Comparison of ENCODE assay signal across 8 cellular contexts in genomic region chr20:63698739-63699465, GRCh38. TPM values are rescaled to one million over a fixed set of nuclear protein-coding genes. Genes with fewer than 3 reads are reported as not detected.
DNase-seq lines count a peak whose midpoint lies in the region; ATAC-seq and TF ChIP-seq lines count a peak whose summit lies in the region.

No MANE protein-coding gene starts in this region.

- peaks cover 4% of the 10 kb centered on the region for H3K4me1 ChIP-seq in iPS-15b (ENCODE audit: control insufficient read depth, insufficient read depth, low read length)

- no peaks in the 10 kb centered on the region for H3K9me3 Mint-ChIP-seq in stimulated activated effector memory CD8-positive, alpha-beta T cell treated with anti-CD3 and anti-CD28 coated beads, Interleukin-12 subunit alpha, Interleukin-12 subunit beta, amount 100 ng/mL, for 72 hours

- H3K27ac ChIP-seq in adipose tissue (ENCODE audit: low read depth, low read length): peak overlapping the region; percentile 53

- 36 to 70% (median 36%) methylated on average over 17 to 19 of the region's 19 CpGs for WGBS in adipose tissue, 3 donors

- peak overlapping the region; percentile 78 for H3K27ac Mint-ChIP-seq in stimulated activated effector memory CD8-positive, alpha-beta T cell treated with anti-CD3 and anti-CD28 coated beads, Interleukin-12 subunit alpha, Interleukin-12 subunit beta, amount 100 ng/mL, for 72 hours

- ATAC-seq in stimulated activated effector memory CD8-positive, alpha-beta T cell treated with anti-CD3 and anti-CD28 coated beads, Interleukin-12 subunit alpha, Interleukin-12 subunit beta, amount 100 ng/mL, for 72 hours: peak; percentile 78

- no peaks in the 10 kb centered on the region for H3K27me3 ChIP-seq in iPS-15b (ENCODE audit: control insufficient read depth, insufficient read depth, low read length)

- peak overlapping the region; percentile 24 for H3K9ac ChIP-seq in iPS-15b (ENCODE audit: low read depth, low read length)

- peak; percentile 67 for DNase-seq in AG04449 (ENCODE audit: low read depth, low spot score)
- DNase-seq in HS-5 (ENCODE audit: low read depth): peak; percentile 81
- peak in 1 of 2 donors; percentile 80 for DNase-seq in stimulated activated effector memory CD8-positive, alpha-beta T cell treated with anti-CD3 and anti-CD28 coated beads, Interleukin-12 subunit alpha, Interleukin-12 subunit beta, amount 100 ng/mL, for 72 hours (ENCODE audit: low spot score in 2 of 2)
- DNase-seq in NCI-H524 treated with DMSO at 0.1 percent for 48 hours (lab: John Stamatoyannopoulos, UW): no peak
- DNase-seq in NK-92 (lab: John Stamatoyannopoulos, UW; ENCODE audit: unreplicated experiment): no peak
- DNase-seq in NCI-H1105 (lab: John Stamatoyannopoulos, UW): no peak

- POLR2A ChIA-PET in AG04449 (lab: Yijun Ruan, JAX): interaction anchor here (0.9 to 1.7 kb wide), 6 partner anchors 9 to 42 kb away, joined by 3 to 10 read pairs (median 4); partner anchors contain the start of genes ARFRP1 and ZGPAT

- CTCF ChIA-PET in AG04449 (lab: Yijun Ruan, JAX): interaction anchor here (0.7 to 2.2 kb wide), 5 partner anchors 8 to 197 kb away, joined by 3 to 6 read pairs (median 3); partner anchors contain the start of genes ARFRP1 and ZGPAT

- no peaks in the 10 kb centered on the region for H3K9me3 ChIP-seq in iPS-15b (ENCODE audit: control insufficient read depth, insufficient read depth, low read length)

- H3K4me3 ChIP-seq in AG04449 (ENCODE audit: low read depth, low read length) (no peak overlapping the region; the same call in 1 of the 2 replicates), iPS-15b (ENCODE audit: low read depth, low read length) (no peak overlapping the region)

- H3K4me3 Mint-ChIP-seq in stimulated activated effector memory CD8-positive, alpha-beta T cell treated with anti-CD3 and anti-CD28 coated beads, Interleukin-12 subunit alpha, Interleukin-12 subunit beta, amount 100 ng/mL, for 72 hours: peak overlapping the region; percentile 53

- peaks cover 41% of the 10 kb centered on the region for H3K4me1 Mint-ChIP-seq in stimulated activated effector memory CD8-positive, alpha-beta T cell treated with anti-CD3 and anti-CD28 coated beads, Interleukin-12 subunit alpha, Interleukin-12 subunit beta, amount 100 ng/mL, for 72 hours

- TF ChIP-seq CTCF in AG04449 (IDR thresholded peaks at IDR 0.05; ENCODE audit: insufficient read depth, low read length, missing control alignments): no peak

- peaks cover 4% of the 10 kb centered on the region for H3K36me3 ChIP-seq in iPS-15b (ENCODE audit: control insufficient read depth, insufficient read depth, low read length)

- H3K36me3 Mint-ChIP-seq in stimulated activated effector memory CD8-positive, alpha-beta T cell treated with anti-CD3 and anti-CD28 coated beads, Interleukin-12 subunit alpha, Interleukin-12 subunit beta, amount 100 ng/mL, for 72 hours: peaks cover 51% of the 10 kb centered on the region

RNA-seq across cellular contexts. Expression of gene TNFRSF6B, which starts 2.5 kb away (rescaled TPM):
- 10 to 100 TPM in 1 of 3 donors, 1 to 10 TPM in 2; 7.4 to 92.8 (median 9.3) TPM for polyA plus RNA-seq in adipose tissue

RNA-seq across cellular contexts. Expression of gene ARFRP1, which starts 8.9 kb away (rescaled TPM):
- 10 to 100 TPM; 26.9 to 50.8 (median 40.9) TPM for polyA plus RNA-seq in adipose tissue

RNA-seq across cellular contexts. Expression of gene ZGPAT, which starts 8.9 kb away (rescaled TPM):
- 10 to 100 TPM; 13.2 to 33.0 (median 30.7) TPM for polyA plus RNA-seq in adipose tissue

RNA-seq across cellular contexts. Expression of gene LIME1, which starts 37.6 kb away (rescaled TPM):
- polyA plus RNA-seq in adipose tissue: 10 to 100 TPM in 2 of 3 donors, 1 to 10 TPM in 1; 5.2 to 16.7 (median 10.7) TPM

RNA-seq across cellular contexts. Expression of gene SLC2A4RG, which starts 40.7 kb away (rescaled TPM):
- polyA plus RNA-seq in adipose tissue: 100 to 1,000 TPM in 1 of 3 donors, 10 to 100 TPM in 2; 28.3 to 137 (median 72.8) TPM

Comparison
In these comparisons a context has a peak if more than half of its experiments do, and no peak if none do; other contexts are left out.
1. DNase-seq: peak in AG04449 (single experiment) and HS-5 (single experiment); none in NCI-H524 treated with DMSO at 0.1 percent for 48 hours (single experiment), NK-92 (single experiment) and NCI-H1105 (single experiment).